ENCODE assay signal across 17 cellular contexts in the genomic region with DNA sequence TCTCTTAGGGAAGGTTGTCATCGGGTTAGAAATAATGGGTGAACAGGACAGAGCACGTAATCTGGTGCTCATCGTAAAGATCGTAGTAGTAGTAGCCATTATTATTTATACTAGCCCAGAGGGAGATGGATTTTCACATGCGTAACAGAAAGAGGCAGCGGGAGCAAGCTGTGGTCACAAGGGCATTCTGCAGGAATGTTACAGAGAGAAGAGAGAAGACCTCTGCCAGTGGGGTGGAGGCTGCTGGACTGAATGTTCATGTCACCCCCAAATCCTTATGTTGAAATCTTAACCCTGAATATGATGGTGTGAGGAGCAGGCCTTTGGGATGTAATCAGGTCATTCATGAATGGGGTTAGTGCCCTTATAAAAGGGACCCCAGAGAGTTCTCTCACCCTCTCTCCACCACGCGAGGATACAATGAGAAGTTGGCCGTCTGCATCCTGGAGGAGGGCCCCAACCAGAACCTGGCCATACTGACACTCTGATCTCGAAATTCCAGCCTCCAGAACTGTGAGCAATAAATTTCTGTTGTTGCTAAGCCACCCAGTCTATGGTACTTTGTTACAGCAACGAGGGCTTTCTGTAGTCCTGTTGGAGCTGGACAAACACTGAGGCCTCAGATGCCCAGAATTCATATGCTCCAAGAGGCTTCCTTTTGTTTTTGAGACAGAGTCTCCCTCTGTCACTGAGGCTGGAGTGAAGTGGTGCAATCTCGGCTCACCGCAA.
DNase-seq lines count a peak whose midpoint lies in the region; ATAC-seq and TF ChIP-seq lines count a peak whose summit lies in the region.
"Had no signal": no experiment of that assay in that cellular context is flagged by ENCODE, and none has a peak within 500 bp of the region (broad histone marks: within the 10 kb centered on the region; RNA-seq: fewer than 3 reads in every experiment).

No MANE protein-coding gene starts in this region.

- H4K91ac ChIP-seq in trophoblast cell (ENCODE audit: low read depth, low read length) = no peak overlapping the region

- no peaks in the 10 kb centered on the region for H3K36me3 Mint-ChIP-seq in activated naive CD8-positive, alpha-beta T cell treated with anti-CD3 and anti-CD28 coated beads for 36 hours
- H3K36me3 Mint-ChIP-seq: CD14-positive monocyte; CD8-positive, alpha-beta T cell had no signal

- H3K27ac Mint-ChIP-seq in activated naive CD8-positive, alpha-beta T cell treated with anti-CD3 and anti-CD28 coated beads for 36 hours = no peak overlapping the region
- H3K27ac Mint-ChIP-seq: CD8-positive, alpha-beta T cell; GM23338 had no signal

- no peak overlapping the region for H4K12ac ChIP-seq in trophoblast cell (ENCODE audit: low read depth, low read length)

- peak overlapping the region; percentile 61 for H2BK12ac ChIP-seq in trophoblast cell (ENCODE audit: low read length)

- no peak for TF ChIP-seq POLR2A in gastroesophageal sphincter (IDR thresholded peaks at IDR 0.05)

- H3K79me2 ChIP-seq in trophoblast cell (ENCODE audit: control insufficient read depth, insufficient read depth, low read length, poor library complexity) = peaks cover 3% of the 10 kb centered on the region

- no peak overlapping the region for H2AFZ ChIP-seq in trophoblast cell (ENCODE audit: insufficient read depth, low read length, poor library complexity)
- H2AFZ ChIP-seq: GM23338 had no signal

- ATAC-seq in Panc1 (no peak), gastroesophageal sphincter (no peak), GM21717 (IDR thresholded peaks at IDR 0.05; ENCODE audit: unreplicated experiment) (no peak)
- ATAC-seq: CD8-positive, alpha-beta T cell; GM23338 had no signal

- peaks cover 32% of the 10 kb centered on the region for H3K4me1 ChIP-seq in Panc1 (ENCODE audit: control insufficient read depth, insufficient read depth, low read length)
- peaks cover 19 to 20% of the 10 kb centered on the region in 2 experiments for H3K4me1 ChIP-seq in trophoblast cell (ENCODE audit: control insufficient read depth in 1 of 2, insufficient read depth in 2 of 2, low read length in 2 of 2)
- H3K4me1 ChIP-seq in gastroesophageal sphincter = peaks cover 0 to 41% (median 0%) of the 10 kb centered on the region in 3 donors
- H3K4me1 ChIP-seq: HAP-1 had no signal

- BruUV-seq in Panc1 (replicated peaks; lab: Mats Ljungman, UMichigan) = no TSS peak

- no peak overlapping the region for H3K18ac ChIP-seq in trophoblast cell (ENCODE audit: low read length)

- no peak overlapping the region for H4K8ac ChIP-seq in trophoblast cell (ENCODE audit: low read depth, low read length)

- TF ChIP-seq EP300 in gastroesophageal sphincter (IDR thresholded peaks at IDR 0.05) = no peak

- H3K4me2 ChIP-seq in trophoblast cell (ENCODE audit: low read length) = no peak overlapping the region
- H3K4me2 ChIP-seq: GM23338 had no signal

- POLR2A ChIA-PET in Panc1 (lab: Charles Lee) = no interaction called here

- H3K27ac ChIP-seq in Panc1 (ENCODE audit: low read length) (peak overlapping the region; percentile 76), trophoblast cell (ENCODE audit: low read depth, low read length) (no peak overlapping the region), gastroesophageal sphincter (no peak overlapping the region)

- H2BK5ac ChIP-seq in trophoblast cell (ENCODE audit: low read depth, low read length, poor library complexity) = no peak overlapping the region

- no peak overlapping the region for H2BK120ac ChIP-seq in trophoblast cell (ENCODE audit: insufficient read depth, low read length, poor library complexity)

- H3K4me1 Mint-ChIP-seq in activated naive CD8-positive, alpha-beta T cell treated with anti-CD3 and anti-CD28 coated beads for 36 hours = no peaks in the 10 kb centered on the region

- no peak overlapping the region for H3K4ac ChIP-seq in trophoblast cell (ENCODE audit: low read depth, low read length)

- H3K36me3 ChIP-seq in Panc1 (ENCODE audit: control insufficient read depth, insufficient read depth, low read length) = no peaks in the 10 kb centered on the region
- H3K36me3 ChIP-seq in trophoblast cell (ENCODE audit: control insufficient read depth in 1 of 2, insufficient read depth in 2 of 2, low read length in 2 of 2) = no peaks in the 10 kb centered on the region
- no peaks in the 10 kb centered on the region for H3K36me3 ChIP-seq in gastroesophageal sphincter
- H3K36me3 ChIP-seq: HAP-1 had no signal

- no peak overlapping the region for H3K23ac ChIP-seq in trophoblast cell (ENCODE audit: low read length)

- intact Hi-C loops in Panc1 (cut with micrococcal nuclease; ENCODE audit: unreplicated experiment) = no loop called here

- WGBS in trophoblast cell (ENCODE audit: extremely low coverage, insufficient coverage, insufficient read length) = no CpG with 5 or more reads among the region's 13 CpGs
- 89 to 96% methylated on average over 10 to 13 of the region's 13 CpGs for WGBS in gastroesophageal sphincter (ENCODE audit: low coverage in 1 of 2), 2 donors

- no peak overlapping the region for H3K9ac ChIP-seq in trophoblast cell (ENCODE audit: low read length)

- no peaks in the 10 kb centered on the region for H3K9me3 Mint-ChIP-seq in activated naive CD8-positive, alpha-beta T cell treated with anti-CD3 and anti-CD28 coated beads for 36 hours
- H3K9me3 Mint-ChIP-seq: CD14-positive monocyte; CD8-positive, alpha-beta T cell; GM23338 had no signal

- H3K79me1 ChIP-seq in trophoblast cell (ENCODE audit: low read length) = peaks cover 20% of the 10 kb centered on the region

- peak overlapping the region; percentile 22 for H3K14ac ChIP-seq in trophoblast cell (ENCODE audit: low read length)

- DNase-seq in AG08395 (ENCODE audit: low spot score) (peak; percentile 27), Panc1 (ENCODE audit: low read depth, low spot score) (no peak), medulla oblongata (ENCODE audit: extremely low spot score) (peak; percentile 16), trophoblast cell (no peak), NCI-H524 treated with DMSO at 0.1 percent for 48 hours (lab: John Stamatoyannopoulos, UW) (no peak)
- no peak for DNase-seq in activated naive CD8-positive, alpha-beta T cell treated with anti-CD3 and anti-CD28 coated beads for 36 hours
- DNase-seq: 8988T; CD8-positive, alpha-beta T cell; COR-L47; DMS153; DMS79 treated with DMSO at 0.1 percent for 48 hours; EL had no signal

- no peaks in the 10 kb centered on the region for H3K27me3 ChIP-seq in Panc1 (ENCODE audit: control insufficient read depth, insufficient read depth, low read length)
- H3K27me3 ChIP-seq in trophoblast cell (ENCODE audit: insufficient read depth, low read length) = no peaks in the 10 kb centered on the region
- no peaks in the 10 kb centered on the region for H3K27me3 ChIP-seq in gastroesophageal sphincter

- peak overlapping the region; percentile 75 for H2AK5ac ChIP-seq in trophoblast cell (ENCODE audit: low read length)

- H3K4me3 ChIP-seq in Panc1 (ENCODE audit: low read depth in 2 of 2, low read length in 2 of 2) (no peak overlapping the region), trophoblast cell (ENCODE audit: low read depth, low read length) (no peak overlapping the region), gastroesophageal sphincter (no peak overlapping the region)
- H3K4me3 ChIP-seq: GM23338, HAP-1 had no signal

- TF ChIP-seq CTCF in Panc1 (IDR thresholded peaks at IDR 0.05) = no peak
- no peak for TF ChIP-seq CTCF in gastroesophageal sphincter (IDR thresholded peaks at IDR 0.05)

- CTCF ChIA-PET in Panc1 (lab: Charles Lee) = no interaction called here

- no peaks in the 10 kb centered on the region for H3K27me3 Mint-ChIP-seq in activated naive CD8-positive, alpha-beta T cell treated with anti-CD3 and anti-CD28 coated beads for 36 hours

- in situ Hi-C loops in Panc1 (cut with HindIII; ENCODE audit: low pct_unique_long_range_greater_than_20kb, low sequenced_read_pairs) = no loop called here

- H3K9me3 ChIP-seq in Panc1 (ENCODE audit: control insufficient read depth, insufficient read depth, low read depth, low read length) (no peaks in the 10 kb centered on the region), trophoblast cell (ENCODE audit: insufficient read depth, low read depth, low read length) (no peaks in the 10 kb centered on the region), gastroesophageal sphincter (no peaks in the 10 kb centered on the region)
- H3K9me3 ChIP-seq: HAP-1 had no signal

- no peak overlapping the region for H3K4me3 Mint-ChIP-seq in activated naive CD8-positive, alpha-beta T cell treated with anti-CD3 and anti-CD28 coated beads for 36 hours
- H3K4me3 Mint-ChIP-seq: CD14-positive monocyte; CD8-positive, alpha-beta T cell; GM23338 had no signal

Comparison
In these comparisons a context has a peak if more than half of its experiments do, and no peak if none do; other contexts are left out.
1. DNase-seq: peak in AG08395 (single experiment) and medulla oblongata (single experiment); none in Panc1 (single experiment), trophoblast cell (0 of 2), NCI-H524 treated with DMSO at 0.1 percent for 48 hours (single experiment) and activated naive CD8-positive, alpha-beta T cell treated with anti-CD3 and anti-CD28 coated beads for 36 hours (single experiment).